7 cellular contexts compared by ENCODE assay signal in the genomic region with DNA sequence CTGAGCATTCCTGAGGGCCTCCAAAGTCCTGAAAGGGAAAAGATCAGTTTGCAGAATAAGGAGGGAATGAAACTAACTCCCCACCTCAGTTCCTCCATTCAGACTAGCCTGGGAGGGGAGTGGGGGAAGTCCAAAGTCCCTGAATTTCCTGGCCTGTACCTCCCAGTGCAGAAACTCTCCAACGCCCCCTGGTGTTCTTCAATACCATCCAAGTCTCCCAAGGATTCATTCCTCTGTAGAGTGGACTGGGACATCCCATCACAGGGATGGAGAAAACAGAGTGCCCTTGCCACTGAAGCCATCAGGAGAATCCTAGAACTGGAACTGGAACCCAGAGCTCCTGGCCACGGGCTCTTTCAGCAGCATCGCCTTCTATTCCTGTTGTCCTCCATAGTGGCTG. TPM values are rescaled to one million over a fixed set of nuclear protein-coding genes. Genes with fewer than 3 reads are reported as not detected.
DNase-seq lines count a peak whose midpoint lies in the region; ATAC-seq, FAIRE-seq and TF ChIP-seq lines count a peak whose summit lies in the region.

No MANE protein-coding gene starts in this region.

- H3K79me2 ChIP-seq in Loucy (ENCODE audit: insufficient read depth, low read length) (no peaks in the 10 kb centered on the region), GM12878 (ENCODE audit: control insufficient read depth, insufficient read depth, low read length) (no peaks in the 10 kb centered on the region)

- H3K4me3 ChIP-seq in Loucy (ENCODE audit: low read length, poor library complexity, severe bottlenecking) (no peak overlapping the region), GM12878 (no peak overlapping the region), aorta (ENCODE audit: low read length in 2 of 2) (no peak overlapping the region)

- CTCF ChIA-PET in GM12878 (lab: Yijun Ruan, JAX) = interaction anchor here (0.9 to 2.3 kb wide), 9 partner anchors 10 to 285 kb away, joined by 3 to 17 read pairs (median 4); no protein-coding TSS in a partner anchor

- RAD21 ChIA-PET in GM12878 (lab: Charles Lee; ENCODE audit: unreplicated experiment) = interaction anchor here (0.8 to 1.1 kb wide), 2 partner anchors 13 to 115 kb away, joined by 3 read pairs; no protein-coding TSS in a partner anchor

- WGBS in GM12878 (ENCODE audit: insufficient coverage, insufficient replicate concordance, low lambda C conversion rate, missing lambda C conversion rate) = 30% methylated on average over 3 of the region's 3 CpGs
- 43 to 51% methylated on average over 3 of the region's 3 CpGs for WGBS in aorta, 2 donors

- BruUV-seq in GM12878 (replicated peaks; lab: Mats Ljungman, UMichigan) = no TSS peak

- H3F3A ChIP-seq in Loucy (ENCODE audit: low read depth) = no peaks in the 10 kb centered on the region

- H3K27me3 ChIP-seq in Loucy (ENCODE audit: insufficient read depth, low read length, poor library complexity, severe bottlenecking) (no peaks in the 10 kb centered on the region), GM12878 (replicated peaks in 1 of 2; ENCODE audit: control insufficient read depth in 2 of 2, insufficient read depth in 2 of 2, low read length in 1 of 2) (peaks cover 9 to 18% of the 10 kb centered on the region in 2 experiments), aorta (ENCODE audit: control insufficient read depth in 1 of 2, insufficient read depth in 2 of 2, low read length in 1 of 2) (no peaks in the 10 kb centered on the region)

- H3K4me1 ChIP-seq in Loucy (ENCODE audit: insufficient read depth, low read length, poor library complexity, severe bottlenecking) (peaks cover 35% of the 10 kb centered on the region), GM12878 (ENCODE audit: control insufficient read depth, insufficient read depth, low read length) (no peaks in the 10 kb centered on the region), aorta (ENCODE audit: control insufficient read depth in 1 of 2, insufficient read depth in 2 of 2, low read length in 2 of 2) (no peaks in the 10 kb centered on the region)

- TF ChIP-seq RAD21 in GM12878 (IDR thresholded peaks at IDR 0.05; ENCODE audit: insufficient read depth, low read depth, low read length) = peak; percentile 43

- H4K20me1 ChIP-seq in Loucy (ENCODE audit: insufficient read depth, low read length, poor library complexity, severe bottlenecking) (no peaks in the 10 kb centered on the region), GM12878 (ENCODE audit: control insufficient read depth, insufficient read depth) (no peaks in the 10 kb centered on the region)

- H3K9ac ChIP-seq in Loucy (ENCODE audit: low read depth, low read length, poor library complexity, severe bottlenecking) = no peak overlapping the region
- no peak overlapping the region for H3K9ac ChIP-seq in GM12878 (ENCODE audit: control insufficient read depth, insufficient read depth, low read length)

- intact Hi-C loops in GM12878 (cut with micrococcal nuclease; ENCODE audit: unreplicated experiment) = loop anchor here (5.0 kb wide), 1 partner anchor 283 kb away; no protein-coding TSS in a partner anchor
- intact Hi-C loops in aorta (cut with DNase I) = loop anchor here (2.0 to 5.0 kb wide), 5 partner anchors 57 to 158 kb away; no protein-coding TSS in a partner anchor

- peak; percentile 60 for ATAC-seq in GM12878
- peak; percentile 56 for ATAC-seq in aorta (ENCODE audit: low FRiP score)
- ATAC-seq in GM21423 (IDR thresholded peaks at IDR 0.05; ENCODE audit: unreplicated experiment) = no peak
- no peak for ATAC-seq in GM18502 (IDR thresholded peaks at IDR 0.05; ENCODE audit: poor library complexity, unreplicated experiment)

- H3K9me3 ChIP-seq in Loucy (ENCODE audit: insufficient read depth, low read depth, low read length) (no peaks in the 10 kb centered on the region), GM12878 (replicated peaks; ENCODE audit: control insufficient read depth, insufficient read depth, low read length) (no peaks in the 10 kb centered on the region; the same call in 2 of the 3 replicates), aorta (ENCODE audit: control insufficient read depth, low read length) (peaks cover 2% of the 10 kb centered on the region)

- no peak for TF ChIP-seq EP300 in GM12878 (IDR thresholded peaks at IDR 0.05; ENCODE audit: borderline replicate concordance in 1 of 2, control insufficient read depth in 1 of 2, low read depth in 2 of 2, low read length in 2 of 2)

- in situ Hi-C loops in GM12878 (cut with MboI) = no loop called here

- H3K36me3 ChIP-seq in Loucy (ENCODE audit: insufficient read depth, low read length) (no peaks in the 10 kb centered on the region), GM12878 (ENCODE audit: control insufficient read depth in 2 of 2, insufficient read depth in 2 of 2, low read length in 1 of 2) (no peaks in the 10 kb centered on the region), aorta (ENCODE audit: control insufficient read depth in 1 of 2, insufficient read depth in 2 of 2, low read length in 1 of 2) (no peaks in the 10 kb centered on the region)

- 0 out of 2 replicates have a peak overlapping the region, but pooled peaks have one; percentile 21 for H2AFZ ChIP-seq in Loucy (ENCODE audit: low read length)
- H2AFZ ChIP-seq in GM12878 (ENCODE audit: control insufficient read depth, low read depth, low read length) = no peak overlapping the region

- no peaks in the 10 kb centered on the region for H3K9me2 ChIP-seq in Loucy (replicated peaks; ENCODE audit: low read depth, low read length)

- SMC1A ChIA-PET in GM12878 (lab: Charles Lee; ENCODE audit: uncharacterized antibody, unreplicated experiment) = interaction anchor here (0.6 to 1.3 kb wide), 2 partner anchors 156 to 460 kb away, joined by 3 read pairs; no protein-coding TSS in a partner anchor

- FAIRE-seq in GM12878 (lab: Jason Lieb, UNC) = no peak

- no peak overlapping the region for H3K27ac ChIP-seq in GM12878 (ENCODE audit: control insufficient read depth, insufficient read depth)
- no peak overlapping the region for H3K27ac ChIP-seq in aorta (ENCODE audit: low read depth in 1 of 2, low read length in 2 of 2)

- H3K4me2 ChIP-seq in Loucy (ENCODE audit: low read depth, low read length, poor library complexity, severe bottlenecking) (no peak overlapping the region), GM12878 (ENCODE audit: control insufficient read depth, insufficient read depth) (no peak overlapping the region)

- POLR2A ChIA-PET in GM12878 (lab: Charles Lee) = no interaction called here

- no peak for TF ChIP-seq POLR2A in GM12878 (IDR thresholded peaks at IDR 0.05; ENCODE audit: low read depth, low read length)

- peak; percentile 81 for DNase-seq in GM03348 (ENCODE audit: low spot score)
- DNase-seq in GM12878 (ENCODE audit: low read depth, low spot score) = no peak
- DNase-seq in islet precursor cell = peak; percentile 81
- no peak for DNase-seq in aorta

- TF ChIP-seq CTCF in Loucy (conservative IDR thresholded peaks at IDR 0.05; ENCODE audit: low read length) (peak; percentile 93), GM12878 (IDR thresholded peaks at IDR 0.05 in 2 of 3, conservative IDR thresholded peaks at IDR 0.05 in 1 of 3; ENCODE audit: control insufficient read depth in 2 of 3, extremely low read depth in 1 of 3, insufficient read depth in 1 of 3, low read depth in 3 of 3, low read length in 3 of 3) (peak; percentile 53 to 58 (median 56); a peak in 5 of 6 replicates)

TF ChIP-seq in GM12878, 131 proteins besides CTCF, POLR2A, EP300 and RAD21:
- TF ChIP-seq SMC3 (IDR thresholded peaks at IDR 0.05; ENCODE audit: borderline replicate concordance, low read length) (peak; percentile 46; the same call in 1 of the 2 replicates), PML (IDR thresholded peaks at IDR 0.05; ENCODE audit: low read length) (no peak)

RNA-seq across cellular contexts. Expression of a gene that starts 1.6 kb away (rescaled TPM):
- total RNA-seq in GM12878 (2013; cell fraction: nucleolus; rRNA removed) = not detected in 2 replicates
- not detected in 2 replicates for total RNA-seq in GM12878 (2014; rRNA removed)
- not detected in 2 replicates for total RNA-seq in GM12878 (2014; rRNA removed; fragmentation: Illumina TruSeq; extraction: Trizol)
- not detected in 2 replicates for total RNA-seq in GM12878 (2021)
- not detected for polyA plus RNA-seq in GM12878 (2011; ENCODE audit: low read depth)
- 0.03 TPM in 1 of 2 replicates, not detected in the other for polyA plus RNA-seq in GM12878 (2011; rRNA removed)
- polyA plus RNA-seq in GM12878 (2011; cell fraction: cytosol; rRNA removed) = not detected in 2 replicates
- polyA plus RNA-seq in GM12878 (2011; cell fraction: nucleus; rRNA removed) = not detected in 2 replicates
- polyA plus RNA-seq in GM12878 (2012) = 0.06 TPM in 1 of 2 replicates, not detected in the other
- polyA plus RNA-seq in GM12878 (2014; fragmentation: Illumina TruSeq; extraction: Trizol) = not detected in 2 replicates
- polyA plus RNA-seq in GM12878 (2014; fragmentation: Nextera tagmentation; extraction: Ambion mirVana) = under 1 TPM in 1 of 2 experiments, not detected in 1; 0.05 TPM
- polyA plus RNA-seq in GM12878 (2014; rRNA removed) = 0.06 TPM in 1 of 2 replicates, not detected in the other
- polyA plus RNA-seq in GM12878 (2016; fragmentation: Nextera tagmentation; extraction: Ambion mirVana) = under 1 TPM in 1 of 2 experiments, not detected in 1; 0.15 TPM
- 0.15 TPM in 1 of 2 replicates, not detected in the other for polyA minus RNA-seq in GM12878 (2011; rRNA and poly(A)+ RNA removed)
- polyA minus RNA-seq in GM12878 (2011; cell fraction: cytosol; rRNA and poly(A)+ RNA removed) = not detected in 2 replicates
- polyA minus RNA-seq in GM12878 (2011; cell fraction: nucleus; rRNA and poly(A)+ RNA removed) = not detected in 2 replicates
- total RNA-seq in aorta = 10 to 100 TPM in 1 of 2 donors, 1 to 10 TPM in 1; 9.3 to 13.6 TPM
- 10 to 100 TPM in 1 of 2 donors, 1 to 10 TPM in 1; 3.5 to 32.8 TPM for polyA plus RNA-seq in aorta

Comparison
In these comparisons a context has a peak if more than half of its experiments do, and no peak if none do; other contexts are left out.
1. DNase-seq: peak in GM03348 (single experiment) and islet precursor cell (single experiment); none in GM12878 (single experiment) and aorta (0 of 2).
2. ATAC-seq: peak in GM12878 (single experiment) and aorta (single experiment); none in GM21423 (single experiment) and GM18502 (single experiment).
3. RNA of a gene that starts 1.6 kb away (total RNA-seq): 9.3 to 13.6 TPM in aorta; not detected in GM12878; every median in the first group is over 10 times any median in the second.